32 cellular contexts compared by ENCODE assay signal in genomic region chr1:227544067-227544655, GRCh38.
"Had no signal": no experiment of that assay in that cellular context is flagged by ENCODE, and none has a peak within 500 bp of the region (broad histone marks: within the 10 kb centered on the region; RNA-seq: fewer than 3 reads in every experiment).

No MANE protein-coding gene starts in this region.

- H3K4me3 Mint-ChIP-seq: memory B cell, mesothelial cell of epicardium, nephron progenitor cell, type B pancreatic cell had no signal

- H3K27ac Mint-ChIP-seq: memory B cell, mesothelial cell of epicardium, nephron progenitor cell, progenitor cell of endocrine pancreas, type B pancreatic cell had no signal

- H3K27me3 Mint-ChIP-seq: progenitor cell of endocrine pancreas, type B pancreatic cell had no signal

- H3K27me3 ChIP-seq: colonic mucosa, esophagus muscularis mucosa, gastroesophageal sphincter, pancreas, right lobe of liver, stomach, testis, tibial artery had no signal

- ATAC-seq: foreskin keratinocyte; gastroesophageal sphincter; heart right ventricle; left colon; naive thymus-derived CD4-positive, alpha-beta T cell; pancreas; right lobe of liver had no signal

- DNase-seq: central memory CD4-positive, alpha-beta T cell; colonic mucosa; dermis blood vessel endothelial cell; effector memory CD4-positive, alpha-beta T cell; foreskin keratinocyte; glutamatergic neuron; hippocampal formation; kidney glomerular epithelial cell; left ventricle myocardium inferior; naive thymus-derived CD4-positive, alpha-beta T cell; nephron progenitor cell; occipital lobe; right lobe of liver; small intestine; stimulated activated CD4-positive, alpha-beta T cell treated with anti-CD3 and anti-CD28 coated beads, Interleukin-12 subunit alpha, Interleukin-12 subunit beta, amount 100 ng/mL, for 4 hours; stimulated activated CD4-positive, alpha-beta T cell treated with anti-CD3 and anti-CD28 coated beads, Interleukin-1b, Interleukin-23, amount 100 ng/mL, for 48 hours; stimulated activated CD4-positive, alpha-beta T cell treated with anti-CD3 and anti-CD28 coated beads, Interleukin-4, amount 100 ng/mL, for 1 hour; stimulated activated CD8-positive, alpha-beta memory T cell treated with anti-CD3 and anti-CD28 coated beads, Interleukin-4, amount 100 ng/mL, for 48 hours; stimulated activated naive CD4-positive, alpha-beta T cell treated with Interleukin-2 at 50 U/mL for 16 hours; stomach; testis; tibial artery had no signal

- H3K4me3 ChIP-seq: colonic mucosa, esophagus muscularis mucosa, gastroesophageal sphincter, heart right ventricle, left ventricle myocardium inferior, lung, pancreas, right lobe of liver, stomach, testis, tibial artery had no signal

- H3K36me3 Mint-ChIP-seq: memory B cell; mesothelial cell of epicardium; naive thymus-derived CD4-positive, alpha-beta T cell; type B pancreatic cell had no signal

- H3K36me3 ChIP-seq: colonic mucosa, esophagus muscularis mucosa, gastroesophageal sphincter, heart right ventricle, left ventricle myocardium inferior, pancreas, right lobe of liver, stomach, tibial artery had no signal

- H3K9me3 Mint-ChIP-seq: memory B cell, mesothelial cell of epicardium, type B pancreatic cell had no signal

- H3K9me3 ChIP-seq: colonic mucosa, esophagus muscularis mucosa, gastroesophageal sphincter, heart right ventricle, left ventricle myocardium inferior, pancreas, right lobe of liver, stomach, testis, tibial artery had no signal

- H3K4me1 ChIP-seq: colonic mucosa, foreskin keratinocyte, right lobe of liver had no signal

- H3K27ac ChIP-seq: colonic mucosa, esophagus muscularis mucosa, foreskin keratinocyte, gastroesophageal sphincter, heart right ventricle, left ventricle myocardium inferior, pancreas, right lobe of liver, stomach, tibial artery had no signal
